Comparison of ENCODE assay signal across 1 cellular context in genomic region chr17:40100669-40101366, GRCh38.
A peak's percentile ranks its signal among the peaks of the same experiment; 100 is the strongest.
TF ChIP-seq lines count a peak whose summit lies in the region.

No MANE protein-coding gene starts in this region.

TF ChIP-seq in K562, 482 proteins besides CTCF, POLR2A, EP300 and RAD21 (continued from another document and continues in another):
- TF ChIP-seq STAT6 (CRISPR knock-in tag; IDR thresholded peaks at IDR 0.05) (no peak), NEUROD1 (IDR thresholded peaks at IDR 0.05; ENCODE audit: borderline replicate concordance, low read depth, low read length, partially characterized antibody) (peak; percentile 40), CHD4 (IDR thresholded peaks at IDR 0.05; ENCODE audit: insufficient read depth, insufficient replicate concordance, low read depth, low read length, poor library complexity, severe bottlenecking) (no peak), ZC3H11A (IDR thresholded peaks at IDR 0.05; ENCODE audit: low read depth, low read length) (no peak), SFPQ (IDR thresholded peaks at IDR 0.05; ENCODE audit: low read depth, low read length) (no peak), DMBX1 (CRISPR knock-in tag; IDR thresholded peaks at IDR 0.05; ENCODE audit: borderline replicate concordance) (no peak), RNF219 (CRISPR knock-in tag; IDR thresholded peaks at IDR 0.05) (no peak), ZNF586 (CRISPR knock-in tag; conservative IDR thresholded peaks at IDR 0.05) (no peak), MAX (CRISPR knock-in tag; IDR thresholded peaks at IDR 0.05) (peak; percentile 96), USF1 (CRISPR knock-in tag; IDR thresholded peaks at IDR 0.05) (peak; percentile 94), STAT5A (IDR thresholded peaks at IDR 0.05; ENCODE audit: borderline replicate concordance, low read length) (no peak), DPF2 (IDR thresholded peaks at IDR 0.05) (peak; percentile 87), KLF1 (tag; IDR thresholded peaks at IDR 0.05) (0 out of 2 replicates have a peak, but pooled peaks have one; percentile 14), E2F8 (IDR thresholded peaks at IDR 0.05; ENCODE audit: low read depth, partially characterized antibody) (no peak), ARID4B (CRISPR knock-in tag; IDR thresholded peaks at IDR 0.05) (peak; percentile 21), SP1 (CRISPR knock-in tag; IDR thresholded peaks at IDR 0.05) (peak; percentile 70), JUN (IDR thresholded peaks at IDR 0.05; ENCODE audit: borderline replicate concordance, low read depth, low read length) (peak; percentile 84), JUN (CRISPR knock-in tag; IDR thresholded peaks at IDR 0.05; ENCODE audit: borderline replicate concordance) (no peak), ZKSCAN1 (IDR thresholded peaks at IDR 0.05; ENCODE audit: low read depth, low read length) (peak; percentile 45; the same call in 1 of the 2 replicates), ZNF282 (CRISPR knock-in tag; IDR thresholded peaks at IDR 0.05) (no peak), ZNF592 (IDR thresholded peaks at IDR 0.05) (peak; percentile 30; the same call in 1 of the 2 replicates), ARID1B (IDR thresholded peaks at IDR 0.05) (peak; percentile 59), FOSL1 (tag; conservative IDR thresholded peaks at IDR 0.05) (peak; percentile 98), RFX5 (IDR thresholded peaks at IDR 0.05; ENCODE audit: low read depth, low read length) (no peak), ZNF24 (IDR thresholded peaks at IDR 0.05) (no peak), HMBOX1 (IDR thresholded peaks at IDR 0.05) (peak; percentile 14; the same call in 1 of the 2 replicates), SMC3 (conservative IDR thresholded peaks at IDR 0.05; ENCODE audit: insufficient read depth, low read depth, low read length) (no peak), ZNF143 (CRISPR knock-in tag; IDR thresholded peaks at IDR 0.05) (peak; percentile 91), UBTF (IDR thresholded peaks at IDR 0.05; ENCODE audit: borderline replicate concordance in 1 of 2, low read depth in 2 of 2, low read length in 2 of 2) (0 out of 4 replicates have a peak, but pooled peaks of 1 of the 2 experiments have one; percentile 23), MYBL2 (IDR thresholded peaks at IDR 0.05; ENCODE audit: low read depth) (no peak), MYBL2 (CRISPR knock-in tag; IDR thresholded peaks at IDR 0.05; ENCODE audit: borderline replicate concordance) (no peak), POLR2G (IDR thresholded peaks at IDR 0.05; ENCODE audit: low read depth, low read length) (peak; percentile 86)
